9 cellular contexts compared by ENCODE assay signal in genomic region chr19:37931941-37932655, GRCh38. TPM values are rescaled to one million over a fixed set of nuclear protein-coding genes. Genes with fewer than 3 reads are reported as not detected.
DNase-seq lines count a peak whose midpoint lies in the region; ATAC-seq and TF ChIP-seq lines count a peak whose summit lies in the region.
"Had no signal": no experiment of that assay in that cellular context is flagged by ENCODE, and none has a peak within 500 bp of the region (broad histone marks: within the 10 kb centered on the region; RNA-seq: fewer than 3 reads in every experiment).

No MANE protein-coding gene starts in this region.

- H3K4me1 Mint-ChIP-seq in natural killer cell: peaks cover 34 to 38% of the 10 kb centered on the region in 2 donors
- H3K4me1 Mint-ChIP-seq in natural killer cell treated with Interleukin-12 subunit alpha and Interleukin-12 subunit beta and Interleukin-15 and Interleukin-18, amount 100 ng/mL, for 72 hours (ENCODE audit: low read depth in 2 of 2): peaks cover 6 to 26% of the 10 kb centered on the region in 2 donors
- H3K4me1 Mint-ChIP-seq in naive thymus-derived CD4-positive, alpha-beta T cell: peaks cover 0 to 26% (median 18%) of the 10 kb centered on the region in 7 donors

- no peaks in the 10 kb centered on the region for H3K9me3 ChIP-seq in naive thymus-derived CD4-positive, alpha-beta T cell (ENCODE audit: control insufficient read depth in 2 of 3, low read length in 3 of 3)

- peak overlapping the region; percentile 5 for H3K4me3 Mint-ChIP-seq in natural killer cell
- no peak overlapping the region for H3K4me3 Mint-ChIP-seq in natural killer cell treated with Interleukin-12 subunit alpha and Interleukin-12 subunit beta and Interleukin-15 and Interleukin-18, amount 100 ng/mL, for 72 hours
- H3K4me3 Mint-ChIP-seq in naive thymus-derived CD4-positive, alpha-beta T cell: peak overlapping the region in 5 of 10 donors; percentile 31 to 58 (median 53)

- DNase-seq in natural killer cell (no peak), KBM-7 (peak; percentile 84), RWPE1 (ENCODE audit: low spot score) (peak; percentile 89), fibroblast of the aortic adventitia (ENCODE audit: low read depth) (peak; percentile 68), hepatic stellate cell (ENCODE audit: low spot score) (no peak)
- no peak for DNase-seq in natural killer cell treated with Interleukin-12 subunit alpha and Interleukin-12 subunit beta and Interleukin-15 and Interleukin-18, amount 100 ng/mL, for 72 hours (ENCODE audit: low spot score)
- DNase-seq in naive thymus-derived CD4-positive, alpha-beta T cell: no peak

- no peaks in the 10 kb centered on the region for H3K4me1 ChIP-seq in naive thymus-derived CD4-positive, alpha-beta T cell (ENCODE audit: control insufficient read depth in 2 of 2, insufficient read depth in 2 of 2, low read length in 2 of 2)

- intact Hi-C loops in natural killer cell (cut with micrococcal nuclease): no loop called here
- intact Hi-C loops in naive thymus-derived CD4-positive, alpha-beta T cell (cut with micrococcal nuclease): no loop called here

- H3K36me3 ChIP-seq in naive thymus-derived CD4-positive, alpha-beta T cell (ENCODE audit: control insufficient read depth in 2 of 3, insufficient read depth in 3 of 3, low read length in 3 of 3): no peaks in the 10 kb centered on the region
- H3K36me3 ChIP-seq: adrenal gland had no signal

- no peaks in the 10 kb centered on the region for H3K9me3 Mint-ChIP-seq in natural killer cell
- H3K9me3 Mint-ChIP-seq in natural killer cell treated with Interleukin-12 subunit alpha and Interleukin-12 subunit beta and Interleukin-15 and Interleukin-18, amount 100 ng/mL, for 72 hours: no peaks in the 10 kb centered on the region
- H3K9me3 Mint-ChIP-seq in naive thymus-derived CD4-positive, alpha-beta T cell: peaks cover 0 to 32% (median 16%) of the 10 kb centered on the region in 11 donors

- TF ChIP-seq CTCF in natural killer cell (IDR thresholded peaks at IDR 0.05) (no peak), RWPE1 (conservative IDR thresholded peaks at IDR 0.05; ENCODE audit: low read depth) (no peak), fibroblast of the aortic adventitia (IDR thresholded peaks at IDR 0.05; ENCODE audit: insufficient read depth, low read length) (no peak)

- peak overlapping the region; percentile 49 for H3K4me3 ChIP-seq in fibroblast of the aortic adventitia (ENCODE audit: low read depth, low read length)
- H3K4me3 ChIP-seq in naive thymus-derived CD4-positive, alpha-beta T cell (ENCODE audit: low read length): no peak overlapping the region
- H3K4me3 ChIP-seq: adrenal gland had no signal

- H3K27me3 ChIP-seq in naive thymus-derived CD4-positive, alpha-beta T cell (ENCODE audit: control insufficient read depth in 2 of 2, insufficient read depth in 2 of 2, low read length in 2 of 2): no peaks in the 10 kb centered on the region
- H3K27me3 ChIP-seq: adrenal gland had no signal

- no peaks in the 10 kb centered on the region for H3K36me3 Mint-ChIP-seq in natural killer cell
- no peaks in the 10 kb centered on the region for H3K36me3 Mint-ChIP-seq in natural killer cell treated with Interleukin-12 subunit alpha and Interleukin-12 subunit beta and Interleukin-15 and Interleukin-18, amount 100 ng/mL, for 72 hours
- H3K36me3 Mint-ChIP-seq in naive thymus-derived CD4-positive, alpha-beta T cell: peaks cover 4 to 50% (median 35%) of the 10 kb centered on the region in 5 donors

- H3K27ac Mint-ChIP-seq in natural killer cell: peak overlapping the region in 1 of 2 donors; percentile 58
- H3K27ac Mint-ChIP-seq in natural killer cell treated with Interleukin-12 subunit alpha and Interleukin-12 subunit beta and Interleukin-15 and Interleukin-18, amount 100 ng/mL, for 72 hours: no peak overlapping the region
- H3K27ac Mint-ChIP-seq in naive thymus-derived CD4-positive, alpha-beta T cell: no peak overlapping the region

- ATAC-seq in natural killer cell (peak in 1 of 3 donors; percentile 47), HG03135 (IDR thresholded peaks at IDR 0.05; ENCODE audit: unreplicated experiment) (no peak)
- no peak for ATAC-seq in natural killer cell treated with Interleukin-12 subunit alpha and Interleukin-12 subunit beta and Interleukin-15 and Interleukin-18, amount 100 ng/mL, for 72 hours
- peak; percentile 47 for ATAC-seq in naive thymus-derived CD4-positive, alpha-beta T cell

- in situ Hi-C loops in KBM-7 (cut with MboI; ENCODE audit: low pct_unique_long_range_greater_than_20kb, low sequenced_read_pairs): no loop called here

- POLR2A ChIA-PET in RWPE1 (lab: Yijun Ruan, JAX; ENCODE audit: low non-redundant PET): interaction anchor here (0.5 to 2.0 kb wide), 3 partner anchors 25 to 83 kb away, joined by 3 to 8 read pairs (median 6); partner anchors contain the start of gene SIPA1L3
- POLR2A ChIA-PET in naive thymus-derived CD4-positive, alpha-beta T cell (lab: Charles Lee): interaction anchor here (0.6 to 1.0 kb wide), 3 partner anchors 29 to 1717 kb away, joined by 3 to 4 read pairs (median 3); no protein-coding TSS in a partner anchor

- no peaks in the 10 kb centered on the region for H3K27me3 Mint-ChIP-seq in natural killer cell (ENCODE audit: low read depth in 2 of 2)
- no peaks in the 10 kb centered on the region for H3K27me3 Mint-ChIP-seq in natural killer cell treated with Interleukin-12 subunit alpha and Interleukin-12 subunit beta and Interleukin-15 and Interleukin-18, amount 100 ng/mL, for 72 hours
- no peaks in the 10 kb centered on the region for H3K27me3 Mint-ChIP-seq in naive thymus-derived CD4-positive, alpha-beta T cell

- CTCF ChIA-PET in RWPE1 (lab: Yijun Ruan, JAX): interaction anchor here (0.6 to 1.3 kb wide), 4 partner anchors 29 to 210 kb away, joined by 3 to 7 read pairs (median 4); no protein-coding TSS in a partner anchor
- CTCF ChIA-PET in naive thymus-derived CD4-positive, alpha-beta T cell (lab: Charles Lee): interaction anchor here (0.8 kb wide), 1 partner anchor 12 kb away, joined by 3 read pairs; no protein-coding TSS in a partner anchor

- peak overlapping the region; percentile 91 for H3K27ac ChIP-seq in RWPE1
- H3K27ac ChIP-seq in naive thymus-derived CD4-positive, alpha-beta T cell (ENCODE audit: low read depth, low read length): no peak overlapping the region
- H3K27ac ChIP-seq: adrenal gland had no signal

RNA-seq across cellular contexts. Expression of gene SIPA1L3, which starts 25.1 kb away (rescaled TPM):
- total RNA-seq in natural killer cell (10 to 100 TPM; 34.4 to 35.8 (median 35.4) TPM), fibroblast of the aortic adventitia (ENCODE audit: low replicate concordance) (12.3 and 28.9 TPM in 2 replicates)
- total RNA-seq in natural killer cell treated with Interleukin-12 subunit alpha and Interleukin-12 subunit beta and Interleukin-15 and Interleukin-18, amount 100 ng/mL, for 72 hours: 10 to 100 TPM; 16.8 to 31.0 TPM
- total RNA-seq in naive thymus-derived CD4-positive, alpha-beta T cell: 10 to 100 TPM; 17.4 to 38.7 (median 34.8) TPM
- 1 to 10 TPM in 1 of 2 donors, under 1 TPM in 1; 0.91 to 2.5 TPM for polyA plus RNA-seq in naive thymus-derived CD4-positive, alpha-beta T cell

RNA-seq across cellular contexts. Expression of gene WDR87, which starts 25.7 kb away (rescaled TPM):
- not detected for total RNA-seq in natural killer cell
- total RNA-seq in natural killer cell treated with Interleukin-12 subunit alpha and Interleukin-12 subunit beta and Interleukin-15 and Interleukin-18, amount 100 ng/mL, for 72 hours: not detected
- not detected in 2 replicates for total RNA-seq in fibroblast of the aortic adventitia (ENCODE audit: low replicate concordance)
- total RNA-seq in naive thymus-derived CD4-positive, alpha-beta T cell: not detected
- polyA plus RNA-seq in naive thymus-derived CD4-positive, alpha-beta T cell: not detected
- total RNA-seq: adrenal gland had no signal

Comparison
In these comparisons a context has a peak if more than half of its experiments do, and no peak if none do; other contexts are left out.
1. DNase-seq: peak in KBM-7 (single experiment), RWPE1 (single experiment) and fibroblast of the aortic adventitia (single experiment); none in natural killer cell (single experiment), natural killer cell treated with Interleukin-12 subunit alpha and Interleukin-12 subunit beta and Interleukin-15 and Interleukin-18, amount 100 ng/mL, for 72 hours (single experiment), naive thymus-derived CD4-positive, alpha-beta T cell (0 of 9) and hepatic stellate cell (single experiment).